In the genomic region with DNA sequence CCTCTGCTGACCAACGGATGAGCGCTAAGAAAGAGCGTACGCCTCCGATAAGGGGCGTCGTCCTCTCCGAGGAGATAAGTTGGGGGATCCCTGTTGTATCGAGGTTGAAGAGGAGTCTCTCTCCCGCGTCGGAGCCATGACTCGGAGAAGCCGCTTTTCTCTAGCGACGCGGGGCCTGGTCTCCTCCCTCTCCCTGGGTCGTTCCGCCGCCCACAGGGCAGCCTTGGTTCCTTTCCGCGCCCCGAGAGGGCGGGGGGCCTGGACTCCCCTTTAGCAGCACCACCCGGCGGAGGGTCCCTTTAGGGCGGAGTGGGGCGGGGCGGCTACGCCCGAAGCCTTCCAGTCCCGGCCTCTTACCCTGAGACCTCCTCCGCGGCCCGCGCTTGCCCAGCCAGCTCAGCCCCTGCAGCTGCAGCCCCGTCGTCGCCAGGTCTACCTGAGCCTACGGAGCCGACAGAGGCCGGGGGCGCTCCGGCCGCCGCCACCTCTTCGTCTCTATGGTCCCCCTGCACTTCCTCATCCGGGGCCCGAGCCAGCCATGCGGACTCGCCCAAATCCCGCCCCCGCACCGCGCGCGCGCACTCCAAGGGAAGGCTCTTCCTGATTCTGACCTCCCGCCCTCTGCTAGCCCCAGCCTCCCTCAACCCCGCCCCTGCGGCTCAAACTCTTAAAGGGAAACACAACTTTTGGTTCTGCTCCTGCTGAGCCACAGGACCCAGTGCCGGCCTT, we compare ENCODE assay signal across 8 cellular contexts. TPM values are rescaled to one million over a fixed set of nuclear protein-coding genes. Genes with fewer than 3 reads are reported as not detected.
A peak's percentile ranks its signal among the peaks of the same experiment; 100 is the strongest.
DNase-seq lines count a peak whose midpoint lies in the region; ATAC-seq and TF ChIP-seq lines count a peak whose summit lies in the region.

A gene (minus strand): TSS at position 497 of the 729 bp plus-strand sequence. CDS start 11,272 bp downstream, outside the sequence.

- peak within 1 kb of the TSS; percentile 92 for H3K9ac ChIP-seq in SU-DHL-6 (ENCODE audit: low read length)

- no peaks in the 10 kb centered on the region for H3K27me3 ChIP-seq in SU-DHL-6 (ENCODE audit: low read length)
- no peaks in the 10 kb centered on the region for H3K27me3 ChIP-seq in osteoblast (ENCODE audit: insufficient read depth, low read length)
- H3K27me3 ChIP-seq in testis, result no peaks in the 10 kb centered on the region

- intact Hi-C loops in testis (cut with DNase I; ENCODE audit: low total_unique reads), result no loop called here

- peak within 1 kb of the TSS; percentile 88 for H3K27ac ChIP-seq in SU-DHL-6 (ENCODE audit: low read depth, low read length)
- peak within 1 kb of the TSS; percentile 89 for H3K27ac ChIP-seq in osteoblast (ENCODE audit: low read depth, low read length)
- peak within 1 kb of the TSS; percentile 80 to 81 for H3K27ac ChIP-seq in testis

- no peaks in the 10 kb centered on the region for H3K9me2 ChIP-seq in SU-DHL-6 (replicated peaks; ENCODE audit: insufficient read depth, low read length)

- H4K20me1 ChIP-seq in SU-DHL-6 (ENCODE audit: low read depth, low read length), result no peaks in the 10 kb centered on the region
- H4K20me1 ChIP-seq in osteoblast (ENCODE audit: insufficient read depth, low read length), result no peaks in the 10 kb centered on the region

- H2AFZ ChIP-seq in SU-DHL-6 (ENCODE audit: low read depth, low read length, severe bottlenecking), result peak within 1 kb of the TSS; percentile 69
- H2AFZ ChIP-seq in osteoblast (ENCODE audit: low read length), result peak within 1 kb of the TSS; percentile 98

- DNase-seq in GM12865 (ENCODE audit: low read depth) (peak; percentile 99), NCI-H1417 (lab: John Stamatoyannopoulos, UW) (peak; percentile 89 to 95 (median 90)), glutamatergic neuron (peak; percentile 99), osteoblast (ENCODE audit: insufficient read length, low spot score, missing footprints) (peak; percentile 96), testis (peak; percentile 99)
- peak; percentile 100 for DNase-seq in activated naive CD8-positive, alpha-beta T cell treated with anti-CD3 and anti-CD28 coated beads, Interleukin-2, amount 10 ng/mL, durations not matched to agents 7 days and 5 days

- H3K9me3 ChIP-seq in SU-DHL-6 (ENCODE audit: insufficient read depth, low read length), result no peaks in the 10 kb centered on the region
- no peaks in the 10 kb centered on the region for H3K9me3 ChIP-seq in osteoblast (ENCODE audit: low read depth, low read length)
- H3K9me3 ChIP-seq in testis, result no peaks in the 10 kb centered on the region

- H3K79me2 ChIP-seq in SU-DHL-6 (ENCODE audit: insufficient read depth, low read length), result peaks cover 54% of the 10 kb centered on the region
- H3K79me2 ChIP-seq in osteoblast (ENCODE audit: insufficient read depth, low read length), result peaks cover 53% of the 10 kb centered on the region

- POLR2A ChIA-PET in activated naive CD8-positive, alpha-beta T cell treated with anti-CD3 and anti-CD28 coated beads, Interleukin-2, amount 10 ng/mL, durations not matched to agents 7 days and 5 days (lab: Charles Lee), result interaction anchor here (0.5 to 2.2 kb wide), 3 partner anchors 38 to 111 kb away, joined by 3 to 9 read pairs (median 4); no protein-coding TSS in a partner anchor

- H3K36me3 ChIP-seq in SU-DHL-6 (ENCODE audit: low read length) (0 out of 2 replicates have a peak, but pooled peaks cover 3% of the 10 kb centered on the region), osteoblast (ENCODE audit: insufficient read depth, low read length) (peaks cover 2% of the 10 kb centered on the region), testis (ENCODE audit: low read depth, missing control alignments) (no peaks in the 10 kb centered on the region)

- peaks cover 38% of the 10 kb centered on the region for H3K4me1 Mint-ChIP-seq in activated naive CD8-positive, alpha-beta T cell treated with anti-CD3 and anti-CD28 coated beads, Interleukin-2, amount 10 ng/mL, durations not matched to agents 7 days and 5 days
- H3K4me1 Mint-ChIP-seq in glutamatergic neuron (ENCODE audit: low read depth, unreplicated experiment), result peaks cover 11% of the 10 kb centered on the region

- H3K27ac Mint-ChIP-seq in activated naive CD8-positive, alpha-beta T cell treated with anti-CD3 and anti-CD28 coated beads, Interleukin-2, amount 10 ng/mL, durations not matched to agents 7 days and 5 days, result peak within 1 kb of the TSS; percentile 90
- peak within 1 kb of the TSS; percentile 74 for H3K27ac Mint-ChIP-seq in glutamatergic neuron (ENCODE audit: unreplicated experiment)

- H3K4me1 ChIP-seq in osteoblast (ENCODE audit: insufficient read depth, low read length) (peaks cover 41% of the 10 kb centered on the region), testis (peaks cover 38% of the 10 kb centered on the region)

- 1% methylated on average over 27 to 54 of the region's 62 CpGs for WGBS in testis, 2 donors

- H3K9me3 Mint-ChIP-seq in activated naive CD8-positive, alpha-beta T cell treated with anti-CD3 and anti-CD28 coated beads, Interleukin-2, amount 10 ng/mL, durations not matched to agents 7 days and 5 days, result no peaks in the 10 kb centered on the region
- H3K9me3 Mint-ChIP-seq in glutamatergic neuron (ENCODE audit: unreplicated experiment), result peaks cover 3% of the 10 kb centered on the region

- H3K4me3 ChIP-seq in GM12865 (ENCODE audit: low read depth, low read length), result peak within 1 kb of the TSS; percentile 71
- H3K4me3 ChIP-seq in SU-DHL-6 (ENCODE audit: insufficient read depth, low read length, poor library complexity, severe bottlenecking), result peak within 1 kb of the TSS; percentile 91
- H3K4me3 ChIP-seq in osteoblast (ENCODE audit: insufficient read depth, low read length), result peak within 1 kb of the TSS; percentile 88
- H3K4me3 ChIP-seq in testis, result peak within 1 kb of the TSS; percentile 93 to 98

- TF ChIP-seq CTCF in GM12865 (IDR thresholded peaks at IDR 0.05; ENCODE audit: insufficient read depth, low read depth, low read length, missing control alignments), result peak; percentile 8
- TF ChIP-seq CTCF in SU-DHL-6 (IDR thresholded peaks at IDR 0.05; ENCODE audit: insufficient read depth, low read length, poor library complexity, severe bottlenecking), result no peak
- no peak for TF ChIP-seq CTCF in glutamatergic neuron (IDR thresholded peaks at IDR 0.05; ENCODE audit: partially characterized antibody, unreplicated experiment)
- TF ChIP-seq CTCF in osteoblast (IDR thresholded peaks at IDR 0.05; ENCODE audit: extremely low read depth, low read depth, low read length), result no peak
- peak in 1 of 3 experiments; percentile 19 for TF ChIP-seq CTCF in testis (IDR thresholded peaks at IDR 0.05)

- peaks cover 17% of the 10 kb centered on the region for H3F3A ChIP-seq in SU-DHL-6 (ENCODE audit: insufficient read depth)

- H3K27me3 Mint-ChIP-seq in activated naive CD8-positive, alpha-beta T cell treated with anti-CD3 and anti-CD28 coated beads, Interleukin-2, amount 10 ng/mL, durations not matched to agents 7 days and 5 days, result no peaks in the 10 kb centered on the region
- no peaks in the 10 kb centered on the region for H3K27me3 Mint-ChIP-seq in glutamatergic neuron (ENCODE audit: unreplicated experiment)

- peak within 1 kb of the TSS; percentile 90 for H3K4me2 ChIP-seq in SU-DHL-6 (ENCODE audit: low read depth, low read length, poor library complexity, severe bottlenecking)
- peak within 1 kb of the TSS; percentile 97 for H3K4me2 ChIP-seq in osteoblast (ENCODE audit: insufficient read depth, low read length)

- peaks cover under 1% of the 10 kb centered on the region for H3K36me3 Mint-ChIP-seq in activated naive CD8-positive, alpha-beta T cell treated with anti-CD3 and anti-CD28 coated beads, Interleukin-2, amount 10 ng/mL, durations not matched to agents 7 days and 5 days
- no peaks in the 10 kb centered on the region for H3K36me3 Mint-ChIP-seq in glutamatergic neuron (ENCODE audit: unreplicated experiment)

- peak; percentile 72 for ATAC-seq in HG02759 (IDR thresholded peaks at IDR 0.05; ENCODE audit: unreplicated experiment)
- ATAC-seq in activated naive CD8-positive, alpha-beta T cell treated with anti-CD3 and anti-CD28 coated beads, Interleukin-2, amount 10 ng/mL, durations not matched to agents 7 days and 5 days (ENCODE audit: low read depth), result peak; percentile 72

- H3K4me3 Mint-ChIP-seq in activated naive CD8-positive, alpha-beta T cell treated with anti-CD3 and anti-CD28 coated beads, Interleukin-2, amount 10 ng/mL, durations not matched to agents 7 days and 5 days, result peak within 1 kb of the TSS; percentile 92
- H3K4me3 Mint-ChIP-seq in glutamatergic neuron (ENCODE audit: unreplicated experiment), result peak within 1 kb of the TSS; percentile 94

- peak; percentile 24 for TF ChIP-seq POLR2A in testis (IDR thresholded peaks at IDR 0.05)

RNA-seq across cellular contexts. Expression of the gene that starts here (rescaled TPM):
- total RNA-seq in activated naive CD8-positive, alpha-beta T cell treated with anti-CD3 and anti-CD28 coated beads, Interleukin-2, amount 10 ng/mL, durations not matched to agents 7 days and 5 days, result 10 to 100 TPM; 62.4 to 63.6 TPM
- total RNA-seq in glutamatergic neuron (ENCODE audit: unreplicated experiment) (104 TPM), osteoblast (20.3 and 22.1 TPM in 2 replicates), testis (10 to 100 TPM; 52.3 to 57.0 TPM)
- 15.9 TPM for polyA plus RNA-seq in testis (ENCODE audit: insufficient read depth, low read depth, low replicate concordance)

Comparison
In these comparisons a context has a peak if more than half of its experiments do, and no peak if none do; other contexts are left out.
1. Peak in every context shown above with its lines: DNase-seq, ATAC-seq, H3K4me3 ChIP-seq and H3K27ac ChIP-seq.